1 cellular context compared by ENCODE assay signal in genomic region chr7:1011297-1012003, GRCh38.
TF ChIP-seq lines count a peak whose summit lies in the region.

No MANE protein-coding gene starts in this region.

TF ChIP-seq in GM12878, 131 proteins besides CTCF, POLR2A, EP300 and RAD21:
- no peak for TF ChIP-seq MXI1 (IDR thresholded peaks at IDR 0.05; ENCODE audit: low read depth, low read length)
- TF ChIP-seq NFYA (IDR thresholded peaks at IDR 0.05; ENCODE audit: borderline replicate concordance, low read depth, low read length), result no peak
- TF ChIP-seq IKZF2 (IDR thresholded peaks at IDR 0.05), result 0 out of 4 replicates have a peak, but pooled peaks of 1 of the 2 experiments have one; percentile 15
- TF ChIP-seq BCL3 (IDR thresholded peaks at IDR 0.05; ENCODE audit: borderline replicate concordance, insufficient read depth, low read depth, low read length, poor library complexity, severe bottlenecking), result no peak
- peak; percentile 78 for TF ChIP-seq ATF7 (IDR thresholded peaks at IDR 0.05; ENCODE audit: low read depth)
- TF ChIP-seq RB1 (IDR thresholded peaks at IDR 0.05; ENCODE audit: borderline replicate concordance), result no peak
- TF ChIP-seq IRF3 (IDR thresholded peaks at IDR 0.05), result no peak
- no peak for TF ChIP-seq CEBPB (IDR thresholded peaks at IDR 0.05; ENCODE audit: borderline replicate concordance in 1 of 2, low read depth in 2 of 2, low read length in 2 of 2)
- TF ChIP-seq MLLT1 (IDR thresholded peaks at IDR 0.05), result 0 out of 2 replicates have a peak, but pooled peaks have one; percentile 28
- TF ChIP-seq SMAD1 (IDR thresholded peaks at IDR 0.05; ENCODE audit: low read depth, partially characterized antibody), result no peak
- TF ChIP-seq NRF1 (conservative IDR thresholded peaks at IDR 0.05; ENCODE audit: low read depth, low read length), result no peak
- no peak for TF ChIP-seq CUX1 (IDR thresholded peaks at IDR 0.05; ENCODE audit: insufficient replicate concordance, low read depth, low read length)
- 0 out of 2 replicates have a peak, but pooled peaks have one; percentile 30 for TF ChIP-seq FOXK2 (IDR thresholded peaks at IDR 0.05)
- no peak for TF ChIP-seq MEF2A (IDR thresholded peaks at IDR 0.05; ENCODE audit: insufficient read depth, low read depth, low read length)
- peak; percentile 55; the same call in 1 of the 2 replicates for TF ChIP-seq HDGF (IDR thresholded peaks at IDR 0.05)
- peak; percentile 27; the same call in 1 of the 2 replicates for TF ChIP-seq POLR2AphosphoS5 (IDR thresholded peaks at IDR 0.05; ENCODE audit: low read length)
- TF ChIP-seq ATF2 (IDR thresholded peaks at IDR 0.05; ENCODE audit: low read length), result no peak
- TF ChIP-seq POU2F2 (IDR thresholded peaks at IDR 0.05; ENCODE audit: borderline replicate concordance, low read depth, low read length), result 0 out of 3 replicates have a peak, but pooled peaks have one; percentile 8
- 0 out of 2 replicates have a peak, but pooled peaks have one; percentile 53 for TF ChIP-seq POLR2AphosphoS2 (IDR thresholded peaks at IDR 0.05; ENCODE audit: low read depth, low read length)
